In the genomic region with DNA sequence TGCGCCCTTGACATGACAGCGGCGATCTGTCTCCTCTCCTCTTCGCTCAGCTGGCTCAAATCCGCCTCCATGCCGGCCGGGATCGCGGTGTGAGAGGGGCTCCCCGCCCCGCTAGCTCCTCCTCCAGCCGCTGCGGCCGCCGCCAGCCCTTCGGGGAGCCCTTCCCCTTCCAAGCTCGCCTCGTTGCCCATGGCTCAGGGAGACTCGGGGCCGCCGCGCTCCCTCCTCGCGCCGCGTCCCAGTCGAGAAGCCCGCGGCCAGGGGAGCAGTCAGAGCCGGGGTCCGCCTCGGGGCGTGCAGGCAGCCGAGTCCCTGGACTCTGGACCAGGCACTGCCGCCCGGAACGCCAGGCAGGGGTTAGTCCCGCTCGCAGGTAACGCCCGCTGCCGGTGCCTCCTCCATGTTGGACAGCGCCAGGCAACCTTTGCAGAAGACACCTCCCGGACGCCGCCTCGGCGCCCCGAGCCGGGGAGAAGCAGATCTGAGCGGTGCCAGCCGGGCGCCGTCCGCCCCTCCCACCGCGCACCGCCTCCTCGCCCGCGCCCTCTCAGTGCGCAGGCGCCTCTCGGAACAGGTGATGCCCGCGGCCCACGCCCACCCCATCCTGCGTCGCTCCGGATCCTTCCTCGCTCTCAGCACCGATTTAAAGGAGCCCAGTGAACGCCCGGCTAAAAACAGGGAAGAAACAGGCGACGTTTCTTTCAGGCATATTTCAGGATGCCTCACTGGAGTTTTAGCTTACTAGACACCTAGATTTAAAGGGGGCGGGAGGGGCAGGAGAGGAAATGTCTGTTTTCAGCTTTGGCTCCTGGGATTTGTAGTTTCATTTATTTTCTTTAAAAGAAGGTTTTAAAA, we compare ENCODE assay signal across 8 cellular contexts.
DNase-seq lines count a peak whose midpoint lies in the region; ATAC-seq and TF ChIP-seq lines count a peak whose summit lies in the region.

TSS of gene PCLO (minus strand) at position 483 of the 855 bp plus-strand sequence. CDS start at position 191, 292 bp downstream.

- DNase-seq in NCI-H187 (lab: John Stamatoyannopoulos, UW) (peak; percentile 96 to 97), T-helper 9 cell (peak; percentile 6), islet precursor cell (peak; percentile 97), dedifferentiated amniotic fluid mesenchymal stem cell (ENCODE audit: extremely low spot score) (no peak)
- peak; percentile 38 for DNase-seq in central memory CD4-positive, alpha-beta T cell
- peak; percentile 14 to 37 (median 28) for DNase-seq in stimulated activated CD4-positive, alpha-beta T cell treated with anti-CD3 and anti-CD28 coated beads, Interleukin-12 subunit alpha, Interleukin-12 subunit beta, amount 100 ng/mL, for 48 hours (ENCODE audit: low read depth in 2 of 3, low spot score in 1 of 3)

- ATAC-seq in GM18505 (IDR thresholded peaks at IDR 0.05; ENCODE audit: unreplicated experiment), result peak; percentile 97
- peak; percentile 86 for ATAC-seq in HG02885 (IDR thresholded peaks at IDR 0.05; ENCODE audit: poor library complexity, unreplicated experiment)

- no peak for TF ChIP-seq POLR2A in GM18505 (IDR thresholded peaks at IDR 0.05; ENCODE audit: borderline replicate concordance, extremely low read depth, insufficient read depth, insufficient read length)
